8 cellular contexts compared by ENCODE assay signal in the genomic region with DNA sequence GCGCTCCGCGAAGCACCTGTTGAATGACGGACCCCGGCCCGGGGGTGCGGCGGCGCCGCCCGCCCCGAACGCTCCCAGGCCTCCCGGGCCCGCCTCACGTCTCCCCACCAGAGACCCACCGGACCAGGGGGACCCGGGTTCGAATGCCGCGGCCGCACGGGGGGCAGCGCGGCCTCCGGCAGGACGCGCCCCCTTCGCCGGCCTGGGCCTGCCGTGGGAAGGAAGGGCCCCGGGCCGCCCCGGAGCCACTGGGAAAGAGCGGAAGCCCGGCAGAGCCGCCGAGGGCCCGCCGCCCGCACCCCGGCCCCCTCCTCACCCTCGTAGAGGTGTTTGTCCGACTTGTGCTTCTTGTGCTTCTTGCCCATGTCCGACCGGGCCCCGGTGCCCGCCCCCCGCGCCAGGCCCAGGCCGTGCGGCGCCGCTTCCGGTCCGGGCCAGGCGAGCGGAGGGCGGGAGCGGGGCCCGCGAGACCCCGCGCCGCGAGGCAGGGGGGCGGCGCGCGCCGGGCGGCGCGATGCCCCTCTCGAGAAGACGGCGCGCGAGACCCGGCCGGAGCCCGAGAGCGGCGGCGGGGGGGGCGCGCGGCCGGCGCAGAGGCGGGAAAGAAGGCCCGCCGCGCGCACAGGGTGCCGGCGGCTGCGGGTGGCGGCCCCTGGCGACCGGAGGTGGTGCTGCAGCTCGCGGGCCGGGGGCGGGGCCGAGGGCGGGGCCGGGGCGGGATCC. TPM values are rescaled to one million over a fixed set of nuclear protein-coding genes. Genes with fewer than 3 reads are reported as not detected.
A peak's percentile ranks its signal among the peaks of the same experiment; 100 is the strongest.
DNase-seq lines count a peak whose midpoint lies in the region; ATAC-seq and TF ChIP-seq lines count a peak whose summit lies in the region.

A gene (minus strand): TSS at position 579 of the 723 bp plus-strand sequence. CDS start 214 bp downstream, at position 365.

- ATAC-seq in GM19397 (IDR thresholded peaks at IDR 0.05; ENCODE audit: unreplicated experiment) (peak; percentile 75), HG03558 (IDR thresholded peaks at IDR 0.05; ENCODE audit: extremely low read depth, unreplicated experiment) (peak; percentile 61), Right ventricle myocardium inferior (peak; percentile 83)

- H3K79me2 ChIP-seq in parathyroid adenoma: peaks cover 37% of the 10 kb centered on the region

- H3K27ac ChIP-seq in SK-N-MC: no peak within 1 kb of the TSS
- peak within 1 kb of the TSS; percentile 6 for H3K27ac ChIP-seq in parathyroid adenoma
- peak within 1 kb of the TSS; percentile 77 to 87 for H3K27ac ChIP-seq in tibial artery

- peaks cover 28% of the 10 kb centered on the region; the same call in 1 of the 2 replicates for H3K36me3 ChIP-seq in SK-N-MC (ENCODE audit: insufficient read depth, low read length)
- H3K36me3 ChIP-seq in parathyroid adenoma (ENCODE audit: control insufficient read depth, insufficient read depth, low read length): no peaks in the 10 kb centered on the region
- peaks cover 0 to 4% (median 0%) of the 10 kb centered on the region in 3 donors for H3K36me3 ChIP-seq in tibial artery

- H3K27me3 Mint-ChIP-seq in activated naive CD4-positive, alpha-beta T cell treated with anti-CD3 and anti-CD28 coated beads for 36 hours (ENCODE audit: low read depth): no peaks in the 10 kb centered on the region

- peaks cover 9% of the 10 kb centered on the region for H3K4me1 ChIP-seq in parathyroid adenoma
- H3K4me1 ChIP-seq in tibial artery: peaks cover 0 to 70% (median 44%) of the 10 kb centered on the region in 4 donors

- DNase-seq in COLO668 (lab: John Stamatoyannopoulos, UW; ENCODE audit: unreplicated experiment): peak; percentile 83
- DNase-seq in SK-N-MC (ENCODE audit: low read depth, low spot score): no peak
- peak; percentile 62 for DNase-seq in activated naive CD4-positive, alpha-beta T cell treated with anti-CD3 and anti-CD28 coated beads for 36 hours
- DNase-seq in Right ventricle myocardium inferior (ENCODE audit: missing footprints): peak; percentile 84
- DNase-seq in tibial artery: peak; percentile 33 to 85

- peak within 1 kb of the TSS; percentile 86 for H3K27ac Mint-ChIP-seq in activated naive CD4-positive, alpha-beta T cell treated with anti-CD3 and anti-CD28 coated beads for 36 hours

- peaks cover 46% of the 10 kb centered on the region for H3K4me1 Mint-ChIP-seq in activated naive CD4-positive, alpha-beta T cell treated with anti-CD3 and anti-CD28 coated beads for 36 hours (ENCODE audit: low read depth)

- peak within 1 kb of the TSS; percentile 82 for H3K9ac ChIP-seq in SK-N-MC (ENCODE audit: insufficient read length)
- H3K9ac ChIP-seq in parathyroid adenoma: peak within 1 kb of the TSS; percentile 61

- H3K9me3 Mint-ChIP-seq in activated naive CD4-positive, alpha-beta T cell treated with anti-CD3 and anti-CD28 coated beads for 36 hours: no peaks in the 10 kb centered on the region

- H3K4me3 ChIP-seq in SK-N-MC (peak within 1 kb of the TSS; percentile 77), parathyroid adenoma (ENCODE audit: low read depth, low read length) (peak within 1 kb of the TSS; percentile 66), tibial artery (peak within 1 kb of the TSS; percentile 87 to 97)

- TF ChIP-seq CTCF in parathyroid adenoma (IDR thresholded peaks at IDR 0.05) (no peak), tibial artery (IDR thresholded peaks at IDR 0.05) (peak; percentile 40 to 73)

- CTCF ChIA-PET in activated naive CD4-positive, alpha-beta T cell treated with anti-CD3 and anti-CD28 coated beads for 36 hours (lab: Charles Lee): interaction anchor here (0.6 to 3.1 kb wide), 8 partner anchors 12 to 438 kb away, joined by 3 to 22 read pairs (median 4); a partner anchor contains a TSS

- H3K27me3 ChIP-seq in parathyroid adenoma (ENCODE audit: control insufficient read depth, insufficient read depth, low read length) (no peaks in the 10 kb centered on the region), tibial artery (no peaks in the 10 kb centered on the region)

- H3K4me2 ChIP-seq in parathyroid adenoma (ENCODE audit: low read length): peak within 1 kb of the TSS; percentile 76

- peaks cover 21% of the 10 kb centered on the region for H3K36me3 Mint-ChIP-seq in activated naive CD4-positive, alpha-beta T cell treated with anti-CD3 and anti-CD28 coated beads for 36 hours (ENCODE audit: low read depth)

- intact Hi-C loops in activated naive CD4-positive, alpha-beta T cell treated with anti-CD3 and anti-CD28 coated beads for 36 hours (cut with micrococcal nuclease): loop anchor here (1.0 to 5.0 kb wide), 10 partner anchors 30 to 438 kb away; a partner anchor contains a TSS
- intact Hi-C loops in Right ventricle myocardium inferior (cut with DNase I) (loop anchor here (10.0 kb wide), 1 partner anchor 376 kb away; a partner anchor contains a TSS), tibial artery (cut with DNase I; ENCODE audit: low total_unique reads) (loop anchor here (10.0 kb wide), 1 partner anchor 376 kb away; a partner anchor contains a TSS)

- H2AFZ ChIP-seq in parathyroid adenoma: peak within 1 kb of the TSS; percentile 95

- H3K9me3 ChIP-seq in SK-N-MC (ENCODE audit: low read depth, low read length): no peaks in the 10 kb centered on the region
- no peaks in the 10 kb centered on the region for H3K9me3 ChIP-seq in parathyroid adenoma (ENCODE audit: control insufficient read depth, low read length)
- no peaks in the 10 kb centered on the region for H3K9me3 ChIP-seq in tibial artery

- peak within 1 kb of the TSS; percentile 96 for H3K4me3 Mint-ChIP-seq in activated naive CD4-positive, alpha-beta T cell treated with anti-CD3 and anti-CD28 coated beads for 36 hours

RNA-seq across cellular contexts. Expression of the gene that starts here (rescaled TPM):
- 100 to 1,000 TPM in 1 of 2 experiments, 10 to 100 TPM in 1; 96.7 to 101 TPM for total RNA-seq in activated naive CD4-positive, alpha-beta T cell treated with anti-CD3 and anti-CD28 coated beads for 36 hours
- 46.6 TPM for total RNA-seq in Right ventricle myocardium inferior
